In genomic region chr9:134546231-134546731, GRCh38 we compare ENCODE assay signal across 11 cellular contexts.
DNase-seq lines count a peak whose midpoint lies in the region; ATAC-seq and TF ChIP-seq lines count a peak whose summit lies in the region.
"Had no signal": no experiment of that assay in that cellular context is flagged by ENCODE, and none has a peak within 500 bp of the region (broad histone marks: within the 10 kb centered on the region; RNA-seq: fewer than 3 reads in every experiment).

No MANE protein-coding gene starts in this region.

- H3K4me1 Mint-ChIP-seq in effector memory CD8-positive, alpha-beta T cell (ENCODE audit: low read depth in 2 of 2) = no peaks in the 10 kb centered on the region

- no peak for TF ChIP-seq POLR2A in gastroesophageal sphincter (IDR thresholded peaks at IDR 0.05)

- WGBS in gastroesophageal sphincter (ENCODE audit: low coverage in 1 of 2), 2 donors = 29 to 46% methylated on average over 4 of the region's 14 CpGs

- POLR2A ChIA-PET in AG04450 (lab: Yijun Ruan, JAX) = no interaction called here

- ATAC-seq in gastroesophageal sphincter (no peak), GM21367 (IDR thresholded peaks at IDR 0.05; ENCODE audit: unreplicated experiment) (no peak)
- no peak for ATAC-seq in effector memory CD8-positive, alpha-beta T cell (replicated peaks)

- H2AFZ ChIP-seq in osteoblast (ENCODE audit: low read length) = no peak overlapping the region

- H3K4me3 ChIP-seq in AG04450 (ENCODE audit: low read depth, low read length) (no peak overlapping the region), ascending aorta (peak overlapping the region in 1 of 2 donors; percentile 57), gastroesophageal sphincter (peak overlapping the region in 1 of 2 donors; percentile 14), osteoblast (ENCODE audit: insufficient read depth, low read length) (peak overlapping the region; percentile 46)

- H3K9me3 ChIP-seq in AG04450 (ENCODE audit: control insufficient read depth, insufficient read depth, low read length) (peaks cover 11% of the 10 kb centered on the region), ascending aorta (no peaks in the 10 kb centered on the region), gastroesophageal sphincter (no peaks in the 10 kb centered on the region), osteoblast (ENCODE audit: low read depth, low read length) (no peaks in the 10 kb centered on the region)

- no peak overlapping the region for H3K4me2 ChIP-seq in osteoblast (ENCODE audit: insufficient read depth, low read length)
- H3K4me2 ChIP-seq: KMS-11 had no signal

- no peaks in the 10 kb centered on the region for H3K79me2 ChIP-seq in osteoblast (ENCODE audit: insufficient read depth, low read length)

- DNase-seq in AG04450 (ENCODE audit: low read depth, low spot score) = no peak
- no peak for DNase-seq in ascending aorta (ENCODE audit: low spot score in 2 of 2)
- DNase-seq in osteoblast (ENCODE audit: insufficient read length, low spot score, missing footprints) = peak; percentile 88
- DNase-seq in effector memory CD8-positive, alpha-beta T cell = no peak
- DNase-seq in activated naive CD4-positive, alpha-beta T cell treated with anti-CD3 and anti-CD28 coated beads, Interleukin-2, amount 50 U/mL, for 16 hours = no peak
- DNase-seq in hepatic stellate cell (ENCODE audit: low spot score) = no peak
- DNase-seq: AML-193, GF-D8 had no signal

- H3K36me3 ChIP-seq in ascending aorta = no peaks in the 10 kb centered on the region
- H3K36me3 ChIP-seq in gastroesophageal sphincter = no peaks in the 10 kb centered on the region
- H3K36me3 ChIP-seq in osteoblast (ENCODE audit: insufficient read depth, low read length) = no peaks in the 10 kb centered on the region

- H4K20me1 ChIP-seq in osteoblast (ENCODE audit: insufficient read depth, low read length) = no peaks in the 10 kb centered on the region

- H3K27ac ChIP-seq in AG04450 (ENCODE audit: low read depth, low read length) (peak overlapping the region; percentile 75), ascending aorta (peak overlapping the region; percentile 59 to 81), gastroesophageal sphincter (peak overlapping the region in 3 of 4 donors; percentile 59 to 67 (median 62)), osteoblast (ENCODE audit: low read depth, low read length) (peak overlapping the region; percentile 19)
- H3K27ac ChIP-seq: KMS-11 had no signal

- CTCF ChIA-PET in AG04450 (lab: Charles Lee) = no interaction called here

- H3K36me3 Mint-ChIP-seq in effector memory CD8-positive, alpha-beta T cell (ENCODE audit: insufficient read depth) = peaks cover 2% of the 10 kb centered on the region

- no peaks in the 10 kb centered on the region for H3K27me3 ChIP-seq in AG04450 (ENCODE audit: control insufficient read depth, insufficient read depth, low read length)
- H3K27me3 ChIP-seq in ascending aorta = no peaks in the 10 kb centered on the region
- H3K27me3 ChIP-seq in gastroesophageal sphincter = peaks cover 11% of the 10 kb centered on the region
- no peaks in the 10 kb centered on the region for H3K27me3 ChIP-seq in osteoblast (ENCODE audit: insufficient read depth, low read length)

- H3K27me3 Mint-ChIP-seq in effector memory CD8-positive, alpha-beta T cell = peaks cover 31 to 70% of the 10 kb centered on the region in 2 donors

- H3K4me3 Mint-ChIP-seq in effector memory CD8-positive, alpha-beta T cell = no peak overlapping the region

- H3K4me1 ChIP-seq in ascending aorta (peaks cover 6 to 11% of the 10 kb centered on the region in 2 donors), gastroesophageal sphincter (peaks cover 0 to 34% (median 14%) of the 10 kb centered on the region in 3 donors), osteoblast (ENCODE audit: insufficient read depth, low read length) (peaks cover 10% of the 10 kb centered on the region)

- peaks cover 0 to 2% of the 10 kb centered on the region in 2 donors for H3K9me3 Mint-ChIP-seq in effector memory CD8-positive, alpha-beta T cell

- no peak overlapping the region for H3K27ac Mint-ChIP-seq in effector memory CD8-positive, alpha-beta T cell

- intact Hi-C loops in ascending aorta (cut with DNase I) = loop anchor here (5.0 kb wide), 1 partner anchor 89 kb away; no protein-coding TSS in a partner anchor

- TF ChIP-seq CTCF in AG04450 (IDR thresholded peaks at IDR 0.05; ENCODE audit: low read depth, low read length) (no peak), ascending aorta (IDR thresholded peaks at IDR 0.05) (no peak), gastroesophageal sphincter (IDR thresholded peaks at IDR 0.05) (no peak), osteoblast (IDR thresholded peaks at IDR 0.05; ENCODE audit: extremely low read depth, low read depth, low read length) (no peak)

- TF ChIP-seq EP300 in gastroesophageal sphincter (IDR thresholded peaks at IDR 0.05) = no peak

Comparison
In these comparisons a context has a peak if more than half of its experiments do, and no peak if none do; other contexts are left out.
1. H3K27ac ChIP-seq: peak in every context shown above with its lines; median percentile 75 in AG04450; 70 in ascending aorta; 62 in gastroesophageal sphincter; 19 in osteoblast.